In the genomic region with DNA sequence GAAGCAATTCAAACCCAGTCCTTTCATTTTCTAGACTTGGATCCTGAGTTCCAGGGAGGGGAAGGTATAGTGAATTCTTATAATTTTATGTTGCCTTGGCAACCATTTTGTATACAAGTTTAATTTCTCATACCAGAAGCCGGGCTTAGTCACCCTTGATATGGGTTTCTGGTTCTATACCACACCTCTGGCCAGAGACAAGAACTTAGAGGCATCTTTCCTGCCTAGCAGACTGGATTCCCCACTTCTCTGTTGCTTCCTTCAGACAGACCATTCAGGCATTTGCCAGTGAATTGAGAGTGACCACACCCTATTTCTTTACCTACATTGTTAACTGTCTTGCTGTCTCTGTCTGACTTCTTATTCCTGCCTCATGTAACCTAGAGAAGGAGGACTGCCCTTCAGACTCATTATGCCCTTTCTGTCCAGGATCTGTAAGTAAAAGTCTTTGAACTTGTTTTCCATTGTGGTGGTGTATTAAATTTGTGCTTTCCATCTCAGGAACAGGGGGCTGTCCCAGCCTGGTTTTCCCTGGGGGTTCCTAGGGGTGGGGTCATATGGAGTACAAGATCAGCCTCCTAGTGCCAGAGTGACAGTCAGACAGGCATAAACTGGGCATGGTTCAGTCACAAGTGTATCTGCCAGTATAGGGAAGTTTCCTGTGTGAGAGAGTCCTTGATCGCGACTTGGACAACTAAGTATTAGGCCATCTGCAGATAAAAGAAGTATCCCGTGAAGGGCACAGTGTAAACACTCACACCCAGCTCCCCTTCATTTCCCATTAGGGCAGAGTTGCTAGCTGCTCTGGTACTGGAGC, we compare ENCODE assay signal across 12 cellular contexts. TPM values are rescaled to one million over a fixed set of nuclear protein-coding genes. Genes with fewer than 3 reads are reported as not detected.
A peak's percentile ranks its signal among the peaks of the same experiment; 100 is the strongest.
DNase-seq lines count a peak whose midpoint lies in the region; ATAC-seq, FAIRE-seq and TF ChIP-seq lines count a peak whose summit lies in the region.
"Had no signal": no experiment of that assay in that cellular context is flagged by ENCODE, and none has a peak within 500 bp of the region (broad histone marks: within the 10 kb centered on the region; RNA-seq: fewer than 3 reads in every experiment).

No MANE protein-coding gene starts in this region.

- no peak overlapping the region for H3K14ac ChIP-seq in mesenchymal stem cell (ENCODE audit: low read length in 2 of 2)

- H3K9ac ChIP-seq in mesenchymal stem cell (ENCODE audit: low read length), result no peak overlapping the region

- no peak overlapping the region for H2BK5ac ChIP-seq in mesenchymal stem cell (ENCODE audit: low read depth, low read length, poor library complexity, severe bottlenecking)

- no peak for TF ChIP-seq POLR2A in erythroblast (IDR thresholded peaks at IDR 0.05; ENCODE audit: low read length)

- peak; percentile 63 for ATAC-seq in GM18867 (IDR thresholded peaks at IDR 0.05; ENCODE audit: unreplicated experiment)
- peak; percentile 74 for ATAC-seq in activated naive CD8-positive, alpha-beta T cell treated with anti-CD3 and anti-CD28 coated beads, Interleukin-2, amount 50 U/mL, for 24 hours
- ATAC-seq in omental fat pad (ENCODE audit: low FRiP score), result no peak
- ATAC-seq: HCT116 had no signal

- peak overlapping the region in 1 of 2 experiments; percentile 2 for H3K4ac ChIP-seq in mesenchymal stem cell (ENCODE audit: low read depth in 1 of 2, low read length in 2 of 2)

- peak overlapping the region in 1 of 2 experiments; percentile 51 for H2BK12ac ChIP-seq in mesenchymal stem cell (ENCODE audit: low read length in 2 of 2)

- H3K9me3 ChIP-seq in mesenchymal stem cell (ENCODE audit: control insufficient read depth, low read length), result no peaks in the 10 kb centered on the region

- TF ChIP-seq CTCF in omental fat pad (IDR thresholded peaks at IDR 0.05), result no peak

- H3K36me3 ChIP-seq in mesenchymal stem cell (ENCODE audit: control insufficient read depth in 1 of 2, insufficient read depth in 2 of 2, low read depth in 1 of 2, low read length in 2 of 2), result no peaks in the 10 kb centered on the region

- H2BK120ac ChIP-seq in mesenchymal stem cell (ENCODE audit: low read depth, low read length), result no peak overlapping the region

- no peak for FAIRE-seq in RCC 7860 (lab: Jason Lieb, UNC)

- no peak overlapping the region for H3K4me3 ChIP-seq in mesenchymal stem cell (ENCODE audit: insufficient read depth in 1 of 2, low read depth in 1 of 2, low read length in 2 of 2)

- H3K4me2 ChIP-seq in mesenchymal stem cell (ENCODE audit: low read length, poor library complexity, severe bottlenecking), result no peak overlapping the region

- H2AK5ac ChIP-seq in mesenchymal stem cell (ENCODE audit: low read length, severe bottlenecking), result peak overlapping the region; percentile 10

- H3K9me3 Mint-ChIP-seq in activated naive CD8-positive, alpha-beta T cell treated with anti-CD3 and anti-CD28 coated beads, Interleukin-2, amount 50 U/mL, for 24 hours, result no peaks in the 10 kb centered on the region
- H3K9me3 Mint-ChIP-seq: nephron had no signal

- no peak overlapping the region for H2AFZ ChIP-seq in mesenchymal stem cell (ENCODE audit: low read depth, low read length)

- H3K27me3 ChIP-seq in mesenchymal stem cell (ENCODE audit: control insufficient read depth in 1 of 2, insufficient read depth in 1 of 2, low read length in 2 of 2), result no peaks in the 10 kb centered on the region

- peak overlapping the region; percentile 69 for H3K4me3 Mint-ChIP-seq in activated naive CD8-positive, alpha-beta T cell treated with anti-CD3 and anti-CD28 coated beads, Interleukin-2, amount 50 U/mL, for 24 hours
- H3K4me3 Mint-ChIP-seq: nephron had no signal

- peak overlapping the region; percentile 26 for H2BK15ac ChIP-seq in mesenchymal stem cell (ENCODE audit: low read depth, poor library complexity, severe bottlenecking)

- peak overlapping the region; percentile 87 for H3K27ac Mint-ChIP-seq in activated naive CD8-positive, alpha-beta T cell treated with anti-CD3 and anti-CD28 coated beads, Interleukin-2, amount 50 U/mL, for 24 hours

- H3K18ac ChIP-seq in mesenchymal stem cell (ENCODE audit: low read depth in 1 of 2, low read length in 2 of 2), result peak overlapping the region in 1 of 2 experiments; percentile 37

- peaks cover 51% of the 10 kb centered on the region for H3K36me3 Mint-ChIP-seq in activated naive CD8-positive, alpha-beta T cell treated with anti-CD3 and anti-CD28 coated beads, Interleukin-2, amount 50 U/mL, for 24 hours (ENCODE audit: low read depth)

- no peak overlapping the region for H3K27ac ChIP-seq in mesenchymal stem cell (ENCODE audit: low read length, poor library complexity, severe bottlenecking)

- WGBS in mesenchymal stem cell, result 98% methylated on average over 4 of the region's 4 CpGs

- no peaks in the 10 kb centered on the region for H3K27me3 Mint-ChIP-seq in activated naive CD8-positive, alpha-beta T cell treated with anti-CD3 and anti-CD28 coated beads, Interleukin-2, amount 50 U/mL, for 24 hours

- DNase-seq in RCC 7860 (ENCODE audit: low spot score) (peak; percentile 29), mesenchymal stem cell (no peak), erythroblast (lab: John Stamatoyannopoulos, UW) (no peak), NCI-H2196 treated with DMSO at 0.1 percent for 48 hours (lab: John Stamatoyannopoulos, UW; ENCODE audit: unreplicated experiment) (no peak), omental fat pad (ENCODE audit: low spot score) (no peak), GM19240 (ENCODE audit: insufficient read length, low spot score) (no peak)
- peak; percentile 34 for DNase-seq in activated naive CD8-positive, alpha-beta T cell treated with anti-CD3 and anti-CD28 coated beads, Interleukin-2, amount 50 U/mL, for 24 hours
- DNase-seq: NCI-H1105, substantia nigra had no signal

- no peak overlapping the region for H4K91ac ChIP-seq in mesenchymal stem cell (ENCODE audit: low read length)

- peaks cover 2% of the 10 kb centered on the region for H3K4me1 ChIP-seq in mesenchymal stem cell (ENCODE audit: control insufficient read depth, insufficient read depth, low read depth, low read length)

- peaks cover 14% of the 10 kb centered on the region for H3K4me1 Mint-ChIP-seq in activated naive CD8-positive, alpha-beta T cell treated with anti-CD3 and anti-CD28 coated beads, Interleukin-2, amount 50 U/mL, for 24 hours

- H3K79me1 ChIP-seq in mesenchymal stem cell (replicated peaks; ENCODE audit: low read length, poor library complexity, severe bottlenecking), result no peaks in the 10 kb centered on the region

- no peak overlapping the region for H3K23ac ChIP-seq in mesenchymal stem cell (ENCODE audit: low read length in 2 of 2)

- no peak overlapping the region for H4K8ac ChIP-seq in mesenchymal stem cell (ENCODE audit: low read length)

RNA-seq across cellular contexts. Expression of gene TNFSF8, which starts 27.4 kb away (rescaled TPM):
- not detected for polyA plus RNA-seq in mesenchymal stem cell (2013, experiment 1 of 2)
- polyA plus RNA-seq in mesenchymal stem cell (2013, experiment 2 of 2), result not detected
- total RNA-seq in omental fat pad, result 1 to 10 TPM; 3.2 to 7.1 (median 6.6) TPM

Comparison
In these comparisons a context has a peak if more than half of its experiments do, and no peak if none do; other contexts are left out.
1. DNase-seq: peak in RCC 7860 (single experiment) and activated naive CD8-positive, alpha-beta T cell treated with anti-CD3 and anti-CD28 coated beads, Interleukin-2, amount 50 U/mL, for 24 hours (single experiment); none in mesenchymal stem cell (single experiment), erythroblast (0 of 2), NCI-H2196 treated with DMSO at 0.1 percent for 48 hours (single experiment), omental fat pad (single experiment) and GM19240 (single experiment).